Comparison of ENCODE assay signal across 12 cellular contexts in genomic region chr5:124936626-124936933, GRCh38.
DNase-seq lines count a peak whose midpoint lies in the region; ATAC-seq, FAIRE-seq and TF ChIP-seq lines count a peak whose summit lies in the region.
"Had no signal": no experiment of that assay in that cellular context is flagged by ENCODE, and none has a peak within 500 bp of the region (broad histone marks: within the 10 kb centered on the region; RNA-seq: fewer than 3 reads in every experiment).

No MANE protein-coding gene starts in this region.

- H3K27ac ChIP-seq in mesendoderm (ENCODE audit: low read depth, low read length) (no peak overlapping the region), PC-9 (no peak overlapping the region)
- H3K27ac ChIP-seq: stomach had no signal

- no peak for FAIRE-seq in H54 (lab: Jason Lieb, UNC)
- no peak for FAIRE-seq in GM12891 (lab: Jason Lieb, UNC)

- no peak for TF ChIP-seq POLR2A in H54 (IDR thresholded peaks at IDR 0.05; ENCODE audit: low read depth, low read length)
- TF ChIP-seq POLR2A in GM12891 (IDR thresholded peaks at IDR 0.05; ENCODE audit: low read depth, low read length) = no peak

- no peak overlapping the region for H3K4me2 ChIP-seq in mesendoderm (ENCODE audit: low read length)
- no peak overlapping the region for H3K4me2 ChIP-seq in PC-9

- no peak overlapping the region for H3K56ac ChIP-seq in mesendoderm (ENCODE audit: low read length)

- CTCF ChIA-PET in PC-9 (lab: Charles Lee) = no interaction called here

- POLR2A ChIA-PET in PC-9 (lab: Charles Lee; ENCODE audit: unreplicated experiment) = no interaction called here

- no peaks in the 10 kb centered on the region for H3K4me1 ChIP-seq in mesendoderm (ENCODE audit: control insufficient read depth, low read depth, low read length)
- no peaks in the 10 kb centered on the region for H3K4me1 ChIP-seq in PC-9 (replicated peaks; ENCODE audit: insufficient read depth)

- H2BK120ac ChIP-seq in mesendoderm (ENCODE audit: low read depth, low read length) = peak overlapping the region; percentile 73

- no peak overlapping the region for H4K5ac ChIP-seq in mesendoderm (ENCODE audit: low read length)

- peak overlapping the region; percentile 28 for H3K18ac ChIP-seq in mesendoderm (ENCODE audit: low read length)

- H3K4ac ChIP-seq in mesendoderm (ENCODE audit: low read depth, low read length) = no peak overlapping the region

- H3K36me3 ChIP-seq in mesendoderm (ENCODE audit: control insufficient read depth, insufficient read depth, low read length) (no peaks in the 10 kb centered on the region), PC-9 (ENCODE audit: low read depth) (no peaks in the 10 kb centered on the region)
- H3K36me3 ChIP-seq: stomach had no signal

- no peaks in the 10 kb centered on the region for H4K20me1 ChIP-seq in PC-9 (ENCODE audit: insufficient read depth)

- no peak overlapping the region for H4K8ac ChIP-seq in mesendoderm (ENCODE audit: low read depth, low read length)

- no peak overlapping the region for H2AK5ac ChIP-seq in mesendoderm (ENCODE audit: low read length)

- no peak for DNase-seq in mesendoderm
- DNase-seq in PC-9 = no peak
- DNase-seq in amniotic stem cell (lab: John Stamatoyannopoulos, UW) = no peak
- DNase-seq in H54 (ENCODE audit: insufficient read length, low spot score) = no peak
- DNase-seq in GM12891 (ENCODE audit: insufficient read length, low spot score) = no peak
- DNase-seq: activated gamma-delta T cell treated with Interleukin-2 at 50 U/mL for 16 hours, cerebellar nuclear complex, SHP77, stomach had no signal

- H3K9ac ChIP-seq in mesendoderm (ENCODE audit: low read length) = no peak overlapping the region

- no peak overlapping the region for H2BK5ac ChIP-seq in mesendoderm (ENCODE audit: low read length)

- no peaks in the 10 kb centered on the region for H3F3A ChIP-seq in PC-9 (ENCODE audit: insufficient read depth, low read depth)

- H3K27me3 ChIP-seq in mesendoderm (ENCODE audit: insufficient read depth, low read length, poor library complexity) = no peaks in the 10 kb centered on the region
- H3K27me3 ChIP-seq in PC-9 (ENCODE audit: insufficient read depth, low read depth) = no peaks in the 10 kb centered on the region
- H3K27me3 ChIP-seq: stomach had no signal

- H3K9me3 ChIP-seq in PC-9 (ENCODE audit: insufficient read depth, low read depth) = peaks cover under 1% of the 10 kb centered on the region
- H3K9me3 ChIP-seq: stomach had no signal

- BruUV-seq in PC-9 (replicated peaks; lab: Mats Ljungman, UMichigan) = no TSS peak

- H3K79me2 ChIP-seq in mesendoderm (ENCODE audit: control insufficient read depth, insufficient read depth, low read length) = no peaks in the 10 kb centered on the region
- no peaks in the 10 kb centered on the region for H3K79me2 ChIP-seq in PC-9 (ENCODE audit: low read depth)

- H3K79me1 ChIP-seq in mesendoderm (ENCODE audit: low read length) = no peaks in the 10 kb centered on the region

- H3K23ac ChIP-seq in mesendoderm (ENCODE audit: low read length) = no peak overlapping the region

- intact Hi-C loops in PC-9 (cut with micrococcal nuclease; ENCODE audit: unreplicated experiment) = no loop called here

- no peak for TF ChIP-seq CTCF in PC-9 (conservative IDR thresholded peaks at IDR 0.05)

- H2AFZ ChIP-seq in PC-9 = no peak overlapping the region

- no peaks in the 10 kb centered on the region for H3K9me2 ChIP-seq in PC-9 (ENCODE audit: insufficient read depth)

- no CpG with 5 or more reads among the region's 4 CpGs for WGBS in mesendoderm (ENCODE audit: extremely low coverage, insufficient coverage, low lambda C conversion rate)

- peak; percentile 37 for ATAC-seq in GM19025 (IDR thresholded peaks at IDR 0.05; ENCODE audit: low read depth, unreplicated experiment)
- peak; percentile 40 for ATAC-seq in GM21825 (IDR thresholded peaks at IDR 0.05; ENCODE audit: unreplicated experiment)
- ATAC-seq in HG03196 (IDR thresholded peaks at IDR 0.05; ENCODE audit: unreplicated experiment) = peak; percentile 53

- no peak overlapping the region for H3K4me3 ChIP-seq in mesendoderm (ENCODE audit: low read length)
- no peak overlapping the region for H3K4me3 ChIP-seq in PC-9
- H3K4me3 ChIP-seq: stomach had no signal

- no peak overlapping the region for H2BK15ac ChIP-seq in mesendoderm (replicated peaks; ENCODE audit: low read depth)

TF ChIP-seq in GM12891, 5 proteins besides CTCF, POLR2A, EP300 and RAD21:
- TF ChIP-seq TAF1 (IDR thresholded peaks at IDR 0.05; ENCODE audit: low read depth, low read length) (no peak), PAX5 (IDR thresholded peaks at IDR 0.05; ENCODE audit: insufficient read depth, low read length, severe bottlenecking) (no peak), SPI1 (IDR thresholded peaks at IDR 0.05; ENCODE audit: low read depth, low read length) (no peak), POU2F2 (IDR thresholded peaks at IDR 0.05; ENCODE audit: low read depth, low read length) (no peak), POLR2AphosphoS5 (IDR thresholded peaks at IDR 0.05; ENCODE audit: low read depth, low read length) (no peak)
